10 cellular contexts compared by ENCODE assay signal in genomic region chr1:158037876-158038359, GRCh38. TPM values are rescaled to one million over a fixed set of nuclear protein-coding genes. Genes with fewer than 3 reads are reported as not detected.
DNase-seq lines count a peak whose midpoint lies in the region; ATAC-seq and TF ChIP-seq lines count a peak whose summit lies in the region.
"Had no signal": no experiment of that assay in that cellular context is flagged by ENCODE, and none has a peak within 500 bp of the region (broad histone marks: within the 10 kb centered on the region; RNA-seq: fewer than 3 reads in every experiment).

No MANE protein-coding gene starts in this region.

- peaks cover 4% of the 10 kb centered on the region for H3K79me1 ChIP-seq in H9 (ENCODE audit: insufficient read depth, low read depth, low read length, poor library complexity, severe bottlenecking)

- H3K18ac ChIP-seq in H9 (ENCODE audit: insufficient read length, low read depth, low read length), result no peak overlapping the region

- H2BK12ac ChIP-seq in H9 (ENCODE audit: insufficient read length, low read depth, low read length), result no peak overlapping the region

- peak overlapping the region; percentile 36 to 78 (median 63); a peak in 5 of 7 replicates for H3K27ac Mint-ChIP-seq in H9
- H3K27ac Mint-ChIP-seq: T-cell had no signal

- no peak overlapping the region for H2BK20ac ChIP-seq in H9 (ENCODE audit: low read depth, low read length, poor library complexity, severe bottlenecking)

- no peaks in the 10 kb centered on the region for H3K36me3 ChIP-seq in SJCRH30
- H3K36me3 ChIP-seq: neutrophil had no signal

- H3K23ac ChIP-seq in H9 (ENCODE audit: insufficient read length, low read depth, low read length), result no peak overlapping the region

- WGBS in H9 (ENCODE audit: extremely low coverage, insufficient read length, low lambda C conversion rate), result no CpG with 5 or more reads among the region's 9 CpGs

- H3K56ac ChIP-seq in H9 (ENCODE audit: insufficient read length, low read depth, low read length), result no peak overlapping the region

- no peaks in the 10 kb centered on the region for H3K27me3 Mint-ChIP-seq in H9 (ENCODE audit: low read depth)

- H3K4ac ChIP-seq in H9 (ENCODE audit: low read depth, low read length), result no peak overlapping the region

- H3K4me3 Mint-ChIP-seq in H9, result no peak overlapping the region
- H3K4me3 Mint-ChIP-seq: T-cell had no signal

- no peak overlapping the region for H2BK15ac ChIP-seq in H9 (ENCODE audit: low read depth, low read length)

- no peaks in the 10 kb centered on the region for H3K23me2 ChIP-seq in H9 (ENCODE audit: insufficient read length, low read depth, low read length, poor library complexity, severe bottlenecking)

- ATAC-seq in foreskin keratinocyte (peak; percentile 76), GM19397 (IDR thresholded peaks at IDR 0.05; ENCODE audit: unreplicated experiment) (no peak)
- ATAC-seq: T-cell had no signal

- H2AFZ ChIP-seq in H9 (ENCODE audit: low read length), result no peak overlapping the region

- H3K4me1 ChIP-seq in H9 (ENCODE audit: insufficient read depth, low read length), result peaks cover 9% of the 10 kb centered on the region; the same call in 1 of the 2 replicates
- peaks cover 10% of the 10 kb centered on the region for H3K4me1 ChIP-seq in SJCRH30
- peaks cover 11% of the 10 kb centered on the region for H3K4me1 ChIP-seq in foreskin keratinocyte

- H3K4me1 Mint-ChIP-seq in H9, result peaks cover 29 to 47% of the 10 kb centered on the region in 2 experiments
- H3K4me1 Mint-ChIP-seq: T-cell had no signal

- no peak overlapping the region for H3T11ph ChIP-seq in H9 (ENCODE audit: low read length)

- no peaks in the 10 kb centered on the region for H4K20me1 ChIP-seq in H9 (ENCODE audit: control insufficient read depth, insufficient read depth, insufficient read length)

- no peak overlapping the region for H3K9ac ChIP-seq in H9 (ENCODE audit: extremely low read depth, insufficient read length, low read length)

- no peak overlapping the region for H3K4me2 ChIP-seq in H9 (ENCODE audit: insufficient read depth, insufficient read length, low read length)

- H3K4me3 ChIP-seq in SJCRH30, result no peak overlapping the region
- H3K4me3 ChIP-seq in skeletal muscle cell (ENCODE audit: low read depth, low read length), result no peak overlapping the region

- no peak overlapping the region for H4K5ac ChIP-seq in H9 (ENCODE audit: insufficient read length, low read depth, low read length)

- no peak overlapping the region for H4K8ac ChIP-seq in H9 (replicated peaks; ENCODE audit: insufficient read length, low read depth, low read length)

- H3K27me3 ChIP-seq in H9 (ENCODE audit: insufficient read depth, low read length), result no peaks in the 10 kb centered on the region
- H3K27me3 ChIP-seq in SJCRH30, result no peaks in the 10 kb centered on the region
- no peaks in the 10 kb centered on the region for H3K27me3 ChIP-seq in foreskin keratinocyte

- no peak overlapping the region for H2BK120ac ChIP-seq in H9 (ENCODE audit: low read depth, low read length, poor library complexity, severe bottlenecking)

- H3K9me3 Mint-ChIP-seq in H9, result no peaks in the 10 kb centered on the region
- H3K9me3 Mint-ChIP-seq: T-cell had no signal

- no peaks in the 10 kb centered on the region; the same call in 1 of the 2 replicates for H3K79me2 ChIP-seq in H9 (ENCODE audit: insufficient read depth, low read length)

- H3K36me3 Mint-ChIP-seq in H9 (ENCODE audit: insufficient read depth in 1 of 3, low read depth in 3 of 3), result peaks cover 4 to 7% (median 5%) of the 10 kb centered on the region in 3 experiments; a peak in 6 of 7 replicates
- H3K36me3 Mint-ChIP-seq: T-cell had no signal

- no peak overlapping the region for H2BK5ac ChIP-seq in H9 (ENCODE audit: insufficient read length, low read length)

- TF ChIP-seq CTCF in H9 (conservative IDR thresholded peaks at IDR 0.05) (no peak), foreskin keratinocyte (conservative IDR thresholded peaks at IDR 0.05) (no peak)

- no peak overlapping the region; the same call in 1 of the 2 replicates for H3K14ac ChIP-seq in H9 (ENCODE audit: insufficient read depth, low read length)

- no peak overlapping the region for H4K91ac ChIP-seq in H9 (ENCODE audit: insufficient read length, low read depth, low read length)

- DNase-seq in H9 (no peak), SJCRH30 (peak; percentile 66 to 68), foreskin keratinocyte (peak in 1 of 2 donors; percentile 47), skeletal muscle cell (ENCODE audit: low read depth) (peak; percentile 23), SIG-M5 (lab: John Stamatoyannopoulos, UW) (no peak), GF-D8 (lab: John Stamatoyannopoulos, UW) (no peak)
- no peak for DNase-seq in activated naive CD4-positive, alpha-beta T cell treated with anti-CD3 and anti-CD28 coated beads, Interleukin-2, amount 50 U/mL, for 16 hours
- DNase-seq: T-cell had no signal

- no peak overlapping the region for H3K27ac ChIP-seq in H9 (ENCODE audit: insufficient read length, low read depth, low read length)
- no peak overlapping the region for H3K27ac ChIP-seq in SJCRH30
- no peak overlapping the region for H3K27ac ChIP-seq in foreskin keratinocyte
- H3K27ac ChIP-seq: neutrophil had no signal

- H3K9me3 ChIP-seq in H9 (ENCODE audit: control insufficient read depth, low read depth, low read length), result no peaks in the 10 kb centered on the region
- no peaks in the 10 kb centered on the region for H3K9me3 ChIP-seq in SJCRH30 (replicated peaks)
- H3K9me3 ChIP-seq: neutrophil had no signal

- H2AK5ac ChIP-seq in H9 (ENCODE audit: insufficient read length, low read length), result no peak overlapping the region

RNA-seq across cellular contexts. Expression of gene KIRREL1, which starts 44.5 kb away (rescaled TPM):
- total RNA-seq in H9 (2021) (29.9 and 30.5 TPM in 2 replicates), foreskin keratinocyte (73.1 and 81.4 TPM in 2 replicates)
- total RNA-seq in SJCRH30 (2014; rRNA removed; shearing (Covaris generic)), result 26.3 and 26.4 TPM in 2 replicates
- 14.9 and 19.7 TPM in 2 replicates for polyA plus RNA-seq in foreskin keratinocyte

Comparison
In these comparisons a context has a peak if more than half of its experiments do, and no peak if none do; other contexts are left out.
1. DNase-seq: peak in SJCRH30 (2 of 2) and skeletal muscle cell (single experiment); none in H9 (single experiment), SIG-M5 (single experiment), GF-D8 (single experiment) and activated naive CD4-positive, alpha-beta T cell treated with anti-CD3 and anti-CD28 coated beads, Interleukin-2, amount 50 U/mL, for 16 hours (single experiment).